10 cellular contexts compared by ENCODE assay signal in genomic region chr1:205343431-205344009, GRCh38. TPM values are rescaled to one million over a fixed set of nuclear protein-coding genes. Genes with fewer than 3 reads are reported as not detected.
A peak's percentile ranks its signal among the peaks of the same experiment; 100 is the strongest.
DNase-seq lines count a peak whose midpoint lies in the region; FAIRE-seq and TF ChIP-seq lines count a peak whose summit lies in the region.
"Had no signal": no experiment of that assay in that cellular context is flagged by ENCODE, and none has a peak within 500 bp of the region (broad histone marks: within the 10 kb centered on the region; RNA-seq: fewer than 3 reads in every experiment).

No MANE protein-coding gene starts in this region.

- H3K9ac ChIP-seq in keratinocyte (ENCODE audit: control insufficient read depth, extremely low read depth, insufficient read depth, low read length), result no peak overlapping the region
- H3K9ac ChIP-seq: BLaER1 treated with 17β-estradiol and CSF1 and Interleukin-3, amounts not matched to agents 10 nM and 100 nM had no signal

- dilution Hi-C loops in keratinocyte (cut with MboI; ENCODE audit: extremely low pct_ligation_motif_present, low sequenced_read_pairs), result no loop called here

- TF ChIP-seq EP300 in stomach (IDR thresholded peaks at IDR 0.05), result no peak

- H3K4me3 ChIP-seq in keratinocyte (ENCODE audit: control insufficient read depth in 2 of 3, extremely low read depth in 1 of 3, insufficient read depth in 2 of 3, low read depth in 1 of 3, low read length in 3 of 3) (no peak overlapping the region), stomach (peak overlapping the region; percentile 36 to 58 (median 44))
- H3K4me3 ChIP-seq: BLaER1 treated with 17β-estradiol and CSF1 and Interleukin-3, amounts not matched to agents 10 nM and 100 nM had no signal

- TF ChIP-seq CTCF in keratinocyte (optimal IDR thresholded peaks at IDR 0.05 in 1 of 3, IDR thresholded peaks at IDR 0.05 in 1 of 3, conservative IDR thresholded peaks at IDR 0.05 in 1 of 3; ENCODE audit: extremely low read depth in 1 of 3, insufficient read depth in 2 of 3, low read length in 3 of 3) (peak in 1 of 3 experiments; percentile 6), stomach (IDR thresholded peaks at IDR 0.05) (no peak), GM20000 (IDR thresholded peaks at IDR 0.05; ENCODE audit: extremely low read depth, missing control alignments) (no peak)

- intact Hi-C loops in stomach (cut with DNase I; ENCODE audit: low total_unique reads), result no loop called here

- WGBS in stomach, 5 donors, result 3 to 26% (median 6%) methylated on average over 8 to 57 of the region's 57 CpGs

- no peaks in the 10 kb centered on the region for H3K9me1 ChIP-seq in keratinocyte (ENCODE audit: control insufficient read depth, extremely low read depth, insufficient read depth, low read length)

- H3K27ac ChIP-seq in keratinocyte (ENCODE audit: control insufficient read depth, insufficient read depth, low read length) (no peak overlapping the region), stomach (peak overlapping the region in 1 of 5 donors; percentile 42)
- H3K27ac ChIP-seq: BLaER1 treated with 17β-estradiol and CSF1 and Interleukin-3, amounts not matched to agents 10 nM and 100 nM; epithelial cell of prostate had no signal

- peak overlapping the region; percentile 34 for H3K4me2 ChIP-seq in keratinocyte (ENCODE audit: control insufficient read depth, extremely low read depth, insufficient read depth, low read depth, low read length)
- H3K4me2 ChIP-seq: BLaER1 treated with 17β-estradiol and CSF1 and Interleukin-3, amounts not matched to agents 10 nM and 100 nM had no signal

- DNase-seq in activated CD4-positive, alpha-beta T cell treated with anti-CD3 and anti-CD28 coated beads for 48 hours, result peak; percentile 51
- DNase-seq in activated CD4-positive, alpha-beta T cell treated with anti-CD3 and anti-CD28 coated beads, Interleukin-2, amount 50 U/mL, for 4 hours, result no peak
- DNase-seq in astrocyte of the hippocampus (ENCODE audit: low read depth, low spot score), result peak; percentile 49
- no peak for DNase-seq in keratinocyte (ENCODE audit: low read depth, low spot score)
- no peak for DNase-seq in stomach
- no peak for DNase-seq in DMS114 treated with DMSO at 0.1 percent for 48 hours (lab: John Stamatoyannopoulos, UW; ENCODE audit: unreplicated experiment)
- no peak for DNase-seq in GM20000 (ENCODE audit: low spot score)
- DNase-seq in SKM-1 (lab: John Stamatoyannopoulos, UW; ENCODE audit: unreplicated experiment), result no peak

- H3K36me3 ChIP-seq in keratinocyte (ENCODE audit: control insufficient read depth in 2 of 2, extremely low read depth in 1 of 2, insufficient read depth in 2 of 2, low read length in 2 of 2) (no peaks in the 10 kb centered on the region), stomach (no peaks in the 10 kb centered on the region)
- H3K36me3 ChIP-seq: BLaER1 treated with 17β-estradiol and CSF1 and Interleukin-3, amounts not matched to agents 10 nM and 100 nM had no signal

- TF ChIP-seq POLR2A in stomach (IDR thresholded peaks at IDR 0.05), result no peak

- H3K27me3 ChIP-seq in keratinocyte (ENCODE audit: control insufficient read depth, extremely low read depth, insufficient read depth, low read length) (peaks cover 39% of the 10 kb centered on the region), stomach (peaks cover 8 to 68% (median 22%) of the 10 kb centered on the region in 3 donors)

- FAIRE-seq in keratinocyte (lab: Jason Lieb, UNC), result no peak

- no peak overlapping the region for H2AFZ ChIP-seq in keratinocyte (ENCODE audit: control insufficient read depth, low read length)

- H4K20me1 ChIP-seq in keratinocyte (ENCODE audit: control insufficient read depth, extremely low read depth, insufficient read depth, low read length), result peaks cover 3% of the 10 kb centered on the region

- H3K4me1 ChIP-seq in keratinocyte (ENCODE audit: control insufficient read depth, extremely low read depth, insufficient read depth, low read length), result peaks cover 6% of the 10 kb centered on the region
- H3K4me1 ChIP-seq in stomach, result peaks cover 15 to 20% (median 18%) of the 10 kb centered on the region in 4 donors

- H3K9me3 ChIP-seq in keratinocyte (ENCODE audit: control insufficient read depth, low read depth, low read length), result no peaks in the 10 kb centered on the region
- H3K9me3 ChIP-seq in stomach, result no peaks in the 10 kb centered on the region

- no peaks in the 10 kb centered on the region for H3K79me2 ChIP-seq in keratinocyte (ENCODE audit: control insufficient read depth, insufficient read depth, low read length)

RNA-seq across cellular contexts. Expression of gene KLHDC8A, which starts 13.2 kb away (rescaled TPM):
- polyA plus RNA-seq in keratinocyte (not detected in 3 replicates), stomach (1 to 10 TPM; 2.3 to 6.9 (median 5.1) TPM)
- polyA plus RNA-seq in keratinocyte (2011; ENCODE audit: low read depth), result 0.50 TPM
- not detected in 2 replicates for polyA plus RNA-seq in keratinocyte (2011; cell fraction: cytosol; rRNA removed)
- not detected in 2 replicates for polyA plus RNA-seq in keratinocyte (2011; cell fraction: nucleus; rRNA removed)
- 0.10 TPM in 1 of 2 replicates, not detected in the other for polyA plus RNA-seq in keratinocyte (2012; ENCODE audit: low replicate concordance)
- polyA minus RNA-seq in keratinocyte, result not detected in 3 replicates
- not detected for polyA minus RNA-seq in keratinocyte (2011; cell fraction: cytosol; rRNA and poly(A)+ RNA removed)
- polyA minus RNA-seq in keratinocyte (2011; cell fraction: nucleus; rRNA and poly(A)+ RNA removed), result not detected in 2 replicates
- total RNA-seq in stomach, result 1 to 10 TPM in 2 of 5 donors, under 1 TPM in 1, not detected in 2; 0.72 to 3.1 (median 2.4) TPM

RNA-seq across cellular contexts. Expression of gene NUAK2, which starts 22.0 kb away (rescaled TPM):
- 2.8 to 5.9 TPM (median 3.9 TPM) in 3 replicates for polyA plus RNA-seq in keratinocyte
- 2.9 TPM for polyA plus RNA-seq in keratinocyte (2011; ENCODE audit: low read depth)
- 3.0 TPM in 2 replicates for polyA plus RNA-seq in keratinocyte (2011; cell fraction: cytosol; rRNA removed)
- 7.9 and 8.2 TPM in 2 replicates for polyA plus RNA-seq in keratinocyte (2011; cell fraction: nucleus; rRNA removed)
- polyA plus RNA-seq in keratinocyte (2012; ENCODE audit: low replicate concordance), result 5.4 and 7.6 TPM in 2 replicates
- 4.1 to 8.7 TPM (median 4.3 TPM) in 3 replicates for polyA minus RNA-seq in keratinocyte
- polyA minus RNA-seq in keratinocyte (2011; cell fraction: cytosol; rRNA and poly(A)+ RNA removed), result 5.8 TPM
- 9.7 and 12.9 TPM in 2 replicates for polyA minus RNA-seq in keratinocyte (2011; cell fraction: nucleus; rRNA and poly(A)+ RNA removed)
- total RNA-seq in stomach, result 10 to 100 TPM in 1 of 5 donors, 1 to 10 TPM in 3, under 1 TPM in 1; 0.58 to 16.5 (median 3.1) TPM
- polyA plus RNA-seq in stomach, result 1 to 10 TPM; 1.2 to 2.7 (median 1.3) TPM

Comparison
In these comparisons a context has a peak if more than half of its experiments do, and no peak if none do; other contexts are left out.
1. DNase-seq: peak in activated CD4-positive, alpha-beta T cell treated with anti-CD3 and anti-CD28 coated beads for 48 hours (single experiment) and astrocyte of the hippocampus (single experiment); none in activated CD4-positive, alpha-beta T cell treated with anti-CD3 and anti-CD28 coated beads, Interleukin-2, amount 50 U/mL, for 4 hours (0 of 2), keratinocyte (single experiment), stomach (single experiment), DMS114 treated with DMSO at 0.1 percent for 48 hours (single experiment), GM20000 (single experiment) and SKM-1 (single experiment).
2. H3K4me3 ChIP-seq: peak in stomach (4 of 4); none in keratinocyte (0 of 3).